ENCODE assay signal across 19 cellular contexts in genomic region chr17:79830763-79831366, GRCh38. TPM values are rescaled to one million over a fixed set of nuclear protein-coding genes. Genes with fewer than 3 reads are reported as not detected.
DNase-seq lines count a peak whose midpoint lies in the region; ATAC-seq and TF ChIP-seq lines count a peak whose summit lies in the region.
"Had no signal": no experiment of that assay in that cellular context is flagged by ENCODE, and none has a peak within 500 bp of the region (broad histone marks: within the 10 kb centered on the region; RNA-seq: fewer than 3 reads in every experiment).

No MANE protein-coding gene starts in this region.

- ATAC-seq in CD4-positive, CD25-positive, alpha-beta regulatory T cell (ENCODE audit: low read depth in 2 of 2): no peak
- ATAC-seq in WTC11 (no peak), HG03135 (IDR thresholded peaks at IDR 0.05; ENCODE audit: unreplicated experiment) (no peak)
- ATAC-seq: activated naive CD4-positive, alpha-beta T cell treated with anti-CD3 and anti-CD28 coated beads, Interleukin-2, amount 50 U/mL, for 72 hours had no signal

- H3K4me3 ChIP-seq in CD4-positive, CD25-positive, alpha-beta regulatory T cell (ENCODE audit: low read depth, low read length): no peak overlapping the region
- H3K4me3 ChIP-seq in Loucy (ENCODE audit: low read length, poor library complexity, severe bottlenecking): no peak overlapping the region
- no peak overlapping the region for H3K4me3 ChIP-seq in osteoblast (ENCODE audit: insufficient read depth, low read length)
- H3K4me3 ChIP-seq: skin epidermis had no signal

- H3K4me1 Mint-ChIP-seq in CD4-positive, CD25-positive, alpha-beta regulatory T cell: peaks cover 4 to 39% (median 12%) of the 10 kb centered on the region in 4 donors
- H3K4me1 Mint-ChIP-seq in WTC11: peaks cover 36% of the 10 kb centered on the region

- H3K27me3 Mint-ChIP-seq in CD4-positive, CD25-positive, alpha-beta regulatory T cell: no peaks in the 10 kb centered on the region
- peaks cover 99% of the 10 kb centered on the region for H3K27me3 Mint-ChIP-seq in WTC11 (ENCODE audit: low read depth)

- no peak overlapping the region for H3K9ac ChIP-seq in Loucy (ENCODE audit: low read depth, low read length, poor library complexity, severe bottlenecking)

- no peak overlapping the region for H3K27ac Mint-ChIP-seq in CD4-positive, CD25-positive, alpha-beta regulatory T cell
- H3K27ac Mint-ChIP-seq in WTC11: no peak overlapping the region
- H3K27ac Mint-ChIP-seq: HFFc6; stimulated activated naive CD8-positive, alpha-beta T cell treated with anti-CD3 and anti-CD28 coated beads, Interleukin-15, Interleukin-2, amounts not matched to agents 100 ng/mL and 50 ng/mL, for 24 hours; T-helper 1 cell treated with Interleukin-12 subunit alpha and Interleukin-12 subunit beta and Interleukin-4 antibody, amounts not matched to agents 30 μg/mL and 1 μg/mL, for 36 hours had no signal

- peak overlapping the region in 3 of 4 donors; percentile 7 to 52 (median 52) for H3K4me3 Mint-ChIP-seq in CD4-positive, CD25-positive, alpha-beta regulatory T cell
- H3K4me3 Mint-ChIP-seq in WTC11: peak overlapping the region; percentile 55; the same call in 1 of the 2 replicates
- H3K4me3 Mint-ChIP-seq: CD4-positive, alpha-beta memory T cell; HFFc6; stimulated activated naive CD8-positive, alpha-beta T cell treated with anti-CD3 and anti-CD28 coated beads, Interleukin-15, Interleukin-2, amounts not matched to agents 100 ng/mL and 50 ng/mL, for 24 hours; T-helper 1 cell treated with Interleukin-12 subunit alpha and Interleukin-12 subunit beta and Interleukin-4 antibody, amounts not matched to agents 30 μg/mL and 1 μg/mL, for 36 hours had no signal

- H3K9me2 ChIP-seq in Loucy (replicated peaks; ENCODE audit: low read depth, low read length): no peaks in the 10 kb centered on the region

- H3K27ac ChIP-seq in CD4-positive, CD25-positive, alpha-beta regulatory T cell (ENCODE audit: insufficient read depth, low read length, poor library complexity, severe bottlenecking): no peak overlapping the region
- H3K27ac ChIP-seq in osteoblast (ENCODE audit: low read depth, low read length): no peak overlapping the region
- H3K27ac ChIP-seq: neutrophil had no signal

- no peaks in the 10 kb centered on the region for H3K9me3 ChIP-seq in CD4-positive, CD25-positive, alpha-beta regulatory T cell (ENCODE audit: control insufficient read depth in 2 of 2, low read length in 2 of 2)
- H3K9me3 ChIP-seq in Loucy (ENCODE audit: insufficient read depth, low read depth, low read length) (no peaks in the 10 kb centered on the region), osteoblast (ENCODE audit: low read depth, low read length) (no peaks in the 10 kb centered on the region)
- H3K9me3 ChIP-seq: neutrophil had no signal

- peaks cover 14% of the 10 kb centered on the region for H3K36me3 ChIP-seq in CD4-positive, CD25-positive, alpha-beta regulatory T cell (ENCODE audit: control insufficient read depth, insufficient read depth, low read length)
- H3K36me3 ChIP-seq in Loucy (ENCODE audit: insufficient read depth, low read length) (peaks cover 15% of the 10 kb centered on the region; the same call in 1 of the 2 replicates), osteoblast (ENCODE audit: insufficient read depth, low read length) (peaks cover 14% of the 10 kb centered on the region)

- H3K79me2 ChIP-seq in Loucy (ENCODE audit: insufficient read depth, low read length): peaks cover 48% of the 10 kb centered on the region
- peaks cover 5% of the 10 kb centered on the region for H3K79me2 ChIP-seq in osteoblast (ENCODE audit: insufficient read depth, low read length)

- POLR2A ChIA-PET in WTC11 (lab: Charles Lee): interaction anchor here (1.1 kb wide), 1 partner anchor 16 kb away, joined by 3 read pairs; no protein-coding TSS in a partner anchor

- H2AFZ ChIP-seq in Loucy (ENCODE audit: low read length) (no peak overlapping the region), osteoblast (ENCODE audit: low read length) (no peak overlapping the region)

- no peak for DNase-seq in CD4-positive, CD25-positive, alpha-beta regulatory T cell
- no peak for DNase-seq in WTC11 (ENCODE audit: low spot score)
- DNase-seq in osteoblast (ENCODE audit: insufficient read length, low spot score, missing footprints): peak; percentile 91
- no peak for DNase-seq in NCI-H1417 (lab: John Stamatoyannopoulos, UW)
- no peak for DNase-seq in NCI-H1092 treated with DMSO at 0.1 percent for 48 hours (lab: John Stamatoyannopoulos, UW)
- DNase-seq: activated T-cell treated with anti-CD3 and anti-CD28 coated beads, Interleukin-2, amount 50 U/mL, for 1 hour; CD4-positive, alpha-beta memory T cell; HFFc6; KBM-7; mesendoderm; NCI-H1436; NCI-H524 had no signal

- H4K20me1 ChIP-seq in Loucy (ENCODE audit: insufficient read depth, low read length, poor library complexity, severe bottlenecking) (peaks cover 46% of the 10 kb centered on the region), osteoblast (ENCODE audit: insufficient read depth, low read length) (peaks cover 7% of the 10 kb centered on the region)

- no peaks in the 10 kb centered on the region for H3K27me3 ChIP-seq in CD4-positive, CD25-positive, alpha-beta regulatory T cell (ENCODE audit: control insufficient read depth, insufficient read depth, low read length)
- no peaks in the 10 kb centered on the region for H3K27me3 ChIP-seq in Loucy (ENCODE audit: insufficient read depth, low read length, poor library complexity, severe bottlenecking)
- H3K27me3 ChIP-seq in osteoblast (ENCODE audit: insufficient read depth, low read length): no peaks in the 10 kb centered on the region

- TF ChIP-seq CTCF in Loucy (conservative IDR thresholded peaks at IDR 0.05; ENCODE audit: low read length): no peak
- no peak for TF ChIP-seq CTCF in WTC11 (IDR thresholded peaks at IDR 0.05)
- no peak for TF ChIP-seq CTCF in osteoblast (IDR thresholded peaks at IDR 0.05; ENCODE audit: extremely low read depth, low read depth, low read length)

- peak overlapping the region; percentile 3 for H3K4me2 ChIP-seq in Loucy (ENCODE audit: low read depth, low read length, poor library complexity, severe bottlenecking)
- no peak overlapping the region for H3K4me2 ChIP-seq in osteoblast (ENCODE audit: insufficient read depth, low read length)

- H3K9me3 Mint-ChIP-seq in CD4-positive, CD25-positive, alpha-beta regulatory T cell: peaks cover 0 to 2% (median 0%) of the 10 kb centered on the region in 7 donors
- H3K9me3 Mint-ChIP-seq in WTC11: no peaks in the 10 kb centered on the region
- H3K9me3 Mint-ChIP-seq: activated naive CD4-positive, alpha-beta T cell treated with anti-CD3 and anti-CD28 coated beads, Interleukin-2, amount 50 U/mL, for 72 hours; HFFc6; stimulated activated naive CD8-positive, alpha-beta T cell treated with anti-CD3 and anti-CD28 coated beads, Interleukin-15, Interleukin-2, amounts not matched to agents 100 ng/mL and 50 ng/mL, for 24 hours; T-helper 1 cell treated with Interleukin-12 subunit alpha and Interleukin-12 subunit beta and Interleukin-4 antibody, amounts not matched to agents 30 μg/mL and 1 μg/mL, for 36 hours had no signal

- CTCF ChIA-PET in WTC11 (lab: Charles Lee): interaction anchor here (1.1 to 10.3 kb wide), 6 partner anchors 10 to 120 kb away, joined by 3 to 464 read pairs (median 8); partner anchors contain the start of gene CBX4

- H3F3A ChIP-seq in Loucy (ENCODE audit: low read depth): 0 out of 2 replicates have a peak, but pooled peaks cover 3% of the 10 kb centered on the region

- H3K36me3 Mint-ChIP-seq in CD4-positive, CD25-positive, alpha-beta regulatory T cell: peaks cover 9% of the 10 kb centered on the region
- no peaks in the 10 kb centered on the region; the same call in 1 of the 2 replicates for H3K36me3 Mint-ChIP-seq in WTC11

- peaks cover 30% of the 10 kb centered on the region for H3K4me1 ChIP-seq in CD4-positive, CD25-positive, alpha-beta regulatory T cell (ENCODE audit: control insufficient read depth, insufficient read depth, low read length, poor library complexity, severe bottlenecking)
- peaks cover 26% of the 10 kb centered on the region for H3K4me1 ChIP-seq in Loucy (ENCODE audit: insufficient read depth, low read length, poor library complexity, severe bottlenecking)
- H3K4me1 ChIP-seq in osteoblast (ENCODE audit: insufficient read depth, low read length): peaks cover 6% of the 10 kb centered on the region

TF ChIP-seq in WTC11, 78 proteins besides CTCF, POLR2A, EP300 and RAD21:
- TF ChIP-seq PRRX2 (CRISPR knock-in tag; IDR thresholded peaks at IDR 0.05): no peak
- no peak for TF ChIP-seq SMAD3 (CRISPR knock-in tag; IDR thresholded peaks at IDR 0.05; ENCODE audit: borderline replicate concordance)
- no peak for TF ChIP-seq NFYB (CRISPR knock-in tag; conservative IDR thresholded peaks at IDR 0.05; ENCODE audit: low read depth)
- no peak for TF ChIP-seq NR2C2 (CRISPR knock-in tag; IDR thresholded peaks at IDR 0.05)
- no peak for TF ChIP-seq ESRRA (CRISPR knock-in tag; IDR thresholded peaks at IDR 0.05; ENCODE audit: borderline replicate concordance)
- no peak for TF ChIP-seq ZNF263 (CRISPR knock-in tag; IDR thresholded peaks at IDR 0.05; ENCODE audit: low read depth)
- TF ChIP-seq CREB1 (CRISPR knock-in tag; IDR thresholded peaks at IDR 0.05): no peak
TF ChIP-seq in WTC11: peak in this region for 0.

RNA-seq across cellular contexts. Expression of gene CBX4, which starts 8.4 kb away (rescaled TPM):
- total RNA-seq in CD4-positive, CD25-positive, alpha-beta regulatory T cell: 137 TPM
- 10 to 100 TPM in 1 of 4 donors, 1 to 10 TPM in 3; 2.9 to 10.0 (median 4.6) TPM for polyA plus RNA-seq in CD4-positive, CD25-positive, alpha-beta regulatory T cell
- total RNA-seq in WTC11 (2021): 3.2 to 3.9 TPM (median 3.3 TPM) in 3 replicates
- total RNA-seq in osteoblast: 17.1 and 22.1 TPM in 2 replicates

RNA-seq across cellular contexts. Expression of gene CBX8, which starts 34.0 kb away (rescaled TPM):
- 3.4 TPM for total RNA-seq in CD4-positive, CD25-positive, alpha-beta regulatory T cell
- 1 to 10 TPM in 2 of 4 donors, under 1 TPM in 2; 0.30 to 1.7 (median 0.87) TPM for polyA plus RNA-seq in CD4-positive, CD25-positive, alpha-beta regulatory T cell
- total RNA-seq in WTC11 (2021) (1.8 to 2.1 TPM (median 2.0 TPM) in 3 replicates), osteoblast (2.4 and 3.3 TPM in 2 replicates)

RNA-seq across cellular contexts. Expression of gene CBX2, which starts 52.9 kb away (rescaled TPM):
- 0.81 TPM for total RNA-seq in CD4-positive, CD25-positive, alpha-beta regulatory T cell
- under 1 TPM in 2 of 4 donors, not detected in 2; 0.11 to 0.17 TPM for polyA plus RNA-seq in CD4-positive, CD25-positive, alpha-beta regulatory T cell
- total RNA-seq in WTC11 (2021) (78.1 to 85.5 TPM (median 78.7 TPM) in 3 replicates), osteoblast (0.88 and 1.1 TPM in 2 replicates)
- polyA plus RNA-seq: CD4-positive, alpha-beta memory T cell had no signal

Comparison
In these comparisons a context has a peak if more than half of its experiments do, and no peak if none do; other contexts are left out.
1. RNA of gene CBX2, which starts 52.9 kb away (total RNA-seq): 78.1 to 85.5 TPM in WTC11; 0.88 to 1.1 TPM in osteoblast and 0.81 TPM in CD4-positive, CD25-positive, alpha-beta regulatory T cell (single experiment); every median in the first group is over 10 times any median in the second.